ENCODE assay signal across 1 cellular context in the genomic region with DNA sequence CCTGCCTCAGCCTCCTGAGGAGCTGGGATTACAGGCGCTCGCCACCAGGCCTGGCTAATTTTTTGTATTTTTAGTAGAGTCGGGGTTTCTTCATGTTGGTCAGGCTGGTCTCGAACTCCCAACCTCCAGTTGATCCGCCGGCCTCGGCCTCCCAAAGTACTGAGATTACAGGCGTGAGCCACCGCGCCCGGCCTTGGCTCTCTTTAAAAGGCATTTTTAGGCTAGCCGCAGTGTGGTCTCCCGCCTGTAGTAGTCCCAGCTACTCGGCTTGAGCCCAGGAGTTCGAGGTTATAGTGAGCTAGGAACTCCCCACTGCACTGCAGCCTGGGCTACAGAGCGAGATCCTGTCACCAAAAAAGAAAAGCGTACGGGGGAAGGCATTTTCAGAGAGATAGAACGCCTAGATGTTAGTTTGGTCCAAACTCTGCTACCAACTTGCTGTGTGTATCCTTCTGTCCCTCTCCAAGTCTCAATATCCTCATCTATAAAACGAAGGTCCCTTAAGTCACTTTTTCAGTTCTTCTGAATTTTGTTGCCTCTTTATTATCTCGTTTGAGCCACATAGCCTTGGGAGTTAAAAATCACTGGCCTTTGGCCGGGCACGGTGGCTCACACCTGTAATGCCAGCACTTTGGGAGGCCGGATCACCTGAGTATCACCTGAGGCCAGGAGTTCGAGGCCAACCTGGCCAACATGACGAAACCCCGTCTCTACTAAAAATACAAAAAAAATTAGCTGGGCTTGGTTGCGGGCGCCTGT.
TF ChIP-seq lines count a peak whose summit lies in the region.

No MANE protein-coding gene starts in this region.

TF ChIP-seq in HepG2, 621 proteins besides CTCF, POLR2A, EP300 and RAD21 (continued from another document):
- TF ChIP-seq, protein P1, sequence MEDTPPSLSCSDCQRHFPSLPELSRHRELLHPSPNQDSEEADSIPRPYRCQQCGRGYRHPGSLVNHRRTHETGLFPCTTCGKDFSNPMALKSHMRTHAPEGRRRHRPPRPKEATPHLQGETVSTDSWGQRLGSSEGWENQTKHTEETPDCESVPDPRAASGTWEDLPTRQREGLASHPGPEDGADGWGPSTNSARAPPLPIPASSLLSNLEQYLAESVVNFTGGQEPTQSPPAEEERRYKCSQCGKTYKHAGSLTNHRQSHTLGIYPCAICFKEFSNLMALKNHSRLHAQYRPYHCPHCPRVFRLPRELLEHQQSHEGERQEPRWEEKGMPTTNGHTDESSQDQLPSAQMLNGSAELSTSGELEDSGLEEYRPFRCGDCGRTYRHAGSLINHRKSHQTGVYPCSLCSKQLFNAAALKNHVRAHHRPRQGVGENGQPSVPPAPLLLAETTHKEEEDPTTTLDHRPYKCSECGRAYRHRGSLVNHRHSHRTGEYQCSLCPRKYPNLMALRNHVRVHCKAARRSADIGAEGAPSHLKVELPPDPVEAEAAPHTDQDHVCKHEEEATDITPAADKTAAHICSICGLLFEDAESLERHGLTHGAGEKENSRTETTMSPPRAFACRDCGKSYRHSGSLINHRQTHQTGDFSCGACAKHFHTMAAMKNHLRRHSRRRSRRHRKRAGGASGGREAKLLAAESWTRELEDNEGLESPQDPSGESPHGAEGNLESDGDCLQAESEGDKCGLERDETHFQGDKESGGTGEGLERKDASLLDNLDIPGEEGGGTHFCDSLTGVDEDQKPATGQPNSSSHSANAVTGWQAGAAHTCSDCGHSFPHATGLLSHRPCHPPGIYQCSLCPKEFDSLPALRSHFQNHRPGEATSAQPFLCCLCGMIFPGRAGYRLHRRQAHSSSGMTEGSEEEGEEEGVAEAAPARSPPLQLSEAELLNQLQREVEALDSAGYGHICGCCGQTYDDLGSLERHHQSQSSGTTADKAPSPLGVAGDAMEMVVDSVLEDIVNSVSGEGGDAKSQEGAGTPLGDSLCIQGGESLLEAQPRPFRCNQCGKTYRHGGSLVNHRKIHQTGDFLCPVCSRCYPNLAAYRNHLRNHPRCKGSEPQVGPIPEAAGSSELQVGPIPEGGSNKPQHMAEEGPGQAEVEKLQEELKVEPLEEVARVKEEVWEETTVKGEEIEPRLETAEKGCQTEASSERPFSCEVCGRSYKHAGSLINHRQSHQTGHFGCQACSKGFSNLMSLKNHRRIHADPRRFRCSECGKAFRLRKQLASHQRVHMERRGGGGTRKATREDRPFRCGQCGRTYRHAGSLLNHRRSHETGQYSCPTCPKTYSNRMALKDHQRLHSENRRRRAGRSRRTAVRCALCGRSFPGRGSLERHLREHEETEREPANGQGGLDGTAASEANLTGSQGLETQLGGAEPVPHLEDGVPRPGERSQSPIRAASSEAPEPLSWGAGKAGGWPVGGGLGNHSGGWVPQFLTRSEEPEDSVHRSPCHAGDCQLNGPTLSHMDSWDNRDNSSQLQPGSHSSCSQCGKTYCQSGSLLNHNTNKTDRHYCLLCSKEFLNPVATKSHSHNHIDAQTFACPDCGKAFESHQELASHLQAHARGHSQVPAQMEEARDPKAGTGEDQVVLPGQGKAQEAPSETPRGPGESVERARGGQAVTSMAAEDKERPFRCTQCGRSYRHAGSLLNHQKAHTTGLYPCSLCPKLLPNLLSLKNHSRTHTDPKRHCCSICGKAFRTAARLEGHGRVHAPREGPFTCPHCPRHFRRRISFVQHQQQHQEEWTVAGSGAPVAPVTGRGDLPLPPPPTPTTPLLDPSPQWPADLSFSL (CRISPR knock-in tag; IDR thresholded peaks at IDR 0.05), result no peak
- TF ChIP-seq JUN (CRISPR knock-in tag; IDR thresholded peaks at IDR 0.05), result no peak
- no peak for TF ChIP-seq ZNF335 (CRISPR knock-in tag; IDR thresholded peaks at IDR 0.05)
- no peak for TF ChIP-seq REXO4 (CRISPR knock-in tag; IDR thresholded peaks at IDR 0.05; ENCODE audit: borderline replicate concordance)
- TF ChIP-seq ZNF460 (CRISPR knock-in tag; IDR thresholded peaks at IDR 0.05; ENCODE audit: borderline replicate concordance), result peak; percentile 48; the same call in 1 of the 2 replicates
- TF ChIP-seq CBX1 (IDR thresholded peaks at IDR 0.05; ENCODE audit: low read depth), result no peak
- TF ChIP-seq, protein P2, sequence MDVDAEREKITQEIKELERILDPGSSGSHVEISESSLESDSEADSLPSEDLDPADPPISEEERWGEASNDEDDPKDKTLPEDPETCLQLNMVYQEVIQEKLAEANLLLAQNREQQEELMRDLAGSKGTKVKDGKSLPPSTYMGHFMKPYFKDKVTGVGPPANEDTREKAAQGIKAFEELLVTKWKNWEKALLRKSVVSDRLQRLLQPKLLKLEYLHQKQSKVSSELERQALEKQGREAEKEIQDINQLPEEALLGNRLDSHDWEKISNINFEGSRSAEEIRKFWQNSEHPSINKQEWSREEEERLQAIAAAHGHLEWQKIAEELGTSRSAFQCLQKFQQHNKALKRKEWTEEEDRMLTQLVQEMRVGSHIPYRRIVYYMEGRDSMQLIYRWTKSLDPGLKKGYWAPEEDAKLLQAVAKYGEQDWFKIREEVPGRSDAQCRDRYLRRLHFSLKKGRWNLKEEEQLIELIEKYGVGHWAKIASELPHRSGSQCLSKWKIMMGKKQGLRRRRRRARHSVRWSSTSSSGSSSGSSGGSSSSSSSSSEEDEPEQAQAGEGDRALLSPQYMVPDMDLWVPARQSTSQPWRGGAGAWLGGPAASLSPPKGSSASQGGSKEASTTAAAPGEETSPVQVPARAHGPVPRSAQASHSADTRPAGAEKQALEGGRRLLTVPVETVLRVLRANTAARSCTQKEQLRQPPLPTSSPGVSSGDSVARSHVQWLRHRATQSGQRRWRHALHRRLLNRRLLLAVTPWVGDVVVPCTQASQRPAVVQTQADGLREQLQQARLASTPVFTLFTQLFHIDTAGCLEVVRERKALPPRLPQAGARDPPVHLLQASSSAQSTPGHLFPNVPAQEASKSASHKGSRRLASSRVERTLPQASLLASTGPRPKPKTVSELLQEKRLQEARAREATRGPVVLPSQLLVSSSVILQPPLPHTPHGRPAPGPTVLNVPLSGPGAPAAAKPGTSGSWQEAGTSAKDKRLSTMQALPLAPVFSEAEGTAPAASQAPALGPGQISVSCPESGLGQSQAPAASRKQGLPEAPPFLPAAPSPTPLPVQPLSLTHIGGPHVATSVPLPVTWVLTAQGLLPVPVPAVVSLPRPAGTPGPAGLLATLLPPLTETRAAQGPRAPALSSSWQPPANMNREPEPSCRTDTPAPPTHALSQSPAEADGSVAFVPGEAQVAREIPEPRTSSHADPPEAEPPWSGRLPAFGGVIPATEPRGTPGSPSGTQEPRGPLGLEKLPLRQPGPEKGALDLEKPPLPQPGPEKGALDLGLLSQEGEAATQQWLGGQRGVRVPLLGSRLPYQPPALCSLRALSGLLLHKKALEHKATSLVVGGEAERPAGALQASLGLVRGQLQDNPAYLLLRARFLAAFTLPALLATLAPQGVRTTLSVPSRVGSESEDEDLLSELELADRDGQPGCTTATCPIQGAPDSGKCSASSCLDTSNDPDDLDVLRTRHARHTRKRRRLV (CRISPR knock-in tag; IDR thresholded peaks at IDR 0.05), result 0 out of 2 replicates have a peak, but pooled peaks have one; percentile 20
- TF ChIP-seq ZNF24 (IDR thresholded peaks at IDR 0.05), result no peak
